19 cellular contexts compared by ENCODE assay signal in genomic region chr5:153711755-153712154, GRCh38.
DNase-seq lines count a peak whose midpoint lies in the region; FAIRE-seq and TF ChIP-seq lines count a peak whose summit lies in the region.
"Had no signal": no experiment of that assay in that cellular context is flagged by ENCODE, and none has a peak within 500 bp of the region (broad histone marks: within the 10 kb centered on the region; RNA-seq: fewer than 3 reads in every experiment).

No MANE protein-coding gene starts in this region.

- H3K4me3 Mint-ChIP-seq in chondrocyte (ENCODE audit: unreplicated experiment) (no peak overlapping the region), neural progenitor cell (no peak overlapping the region)
- H3K4me3 Mint-ChIP-seq: activated naive CD4-positive, alpha-beta T cell treated with anti-CD3 and anti-CD28 coated beads, Interleukin-2, amount 10 ng/mL, durations not matched to agents 7 days and 5 days; CD8-positive, alpha-beta T cell had no signal

- H3K9me3 ChIP-seq in neural progenitor cell (ENCODE audit: low read depth) (no peaks in the 10 kb centered on the region), small intestine (ENCODE audit: control insufficient read depth, low read depth) (no peaks in the 10 kb centered on the region)
- no peaks in the 10 kb centered on the region for H3K9me3 ChIP-seq in effector memory CD4-positive, alpha-beta T cell (ENCODE audit: control insufficient read depth, low read length)
- H3K9me3 ChIP-seq: sigmoid colon, thyroid gland had no signal

- 81 to 88% (median 86%) methylated on average over 4 of the region's 4 CpGs for WGBS in small intestine, 3 donors

- H3K36me3 ChIP-seq in neural progenitor cell: no peaks in the 10 kb centered on the region
- no peaks in the 10 kb centered on the region for H3K36me3 ChIP-seq in effector memory CD4-positive, alpha-beta T cell (ENCODE audit: control insufficient read depth, insufficient read depth, low read length)
- no peaks in the 10 kb centered on the region for H3K36me3 ChIP-seq in small intestine (ENCODE audit: control insufficient read depth in 2 of 2, insufficient read depth in 2 of 2, low read length in 2 of 2)
- H3K36me3 ChIP-seq: cardiac muscle cell, sigmoid colon, thyroid gland had no signal

- H3K27me3 ChIP-seq in neural progenitor cell (no peaks in the 10 kb centered on the region), small intestine (ENCODE audit: control insufficient read depth in 2 of 2, insufficient read depth in 2 of 2, low read length in 2 of 2) (no peaks in the 10 kb centered on the region)
- H3K27me3 ChIP-seq in effector memory CD4-positive, alpha-beta T cell (replicated peaks; ENCODE audit: control insufficient read depth, insufficient read depth, low read length, poor library complexity, severe bottlenecking): peaks cover 3% of the 10 kb centered on the region
- H3K27me3 ChIP-seq: cardiac muscle cell, sigmoid colon, thyroid gland had no signal

- H4K20me1 ChIP-seq in neural progenitor cell (ENCODE audit: low read depth): no peaks in the 10 kb centered on the region

- no peaks in the 10 kb centered on the region for H3F3A ChIP-seq in neural progenitor cell (ENCODE audit: low read depth)

- H3K36me3 Mint-ChIP-seq in chondrocyte (ENCODE audit: low read depth) (no peaks in the 10 kb centered on the region), neural progenitor cell (no peaks in the 10 kb centered on the region)
- H3K36me3 Mint-ChIP-seq: activated naive CD4-positive, alpha-beta T cell treated with anti-CD3 and anti-CD28 coated beads, Interleukin-2, amount 10 ng/mL, durations not matched to agents 7 days and 5 days; CD8-positive, alpha-beta T cell had no signal

- no peaks in the 10 kb centered on the region for H3K9me3 Mint-ChIP-seq in chondrocyte (ENCODE audit: low read depth)
- no peaks in the 10 kb centered on the region for H3K9me3 Mint-ChIP-seq in neural progenitor cell
- H3K9me3 Mint-ChIP-seq: activated naive CD4-positive, alpha-beta T cell treated with anti-CD3 and anti-CD28 coated beads, Interleukin-2, amount 10 ng/mL, durations not matched to agents 7 days and 5 days; CD8-positive, alpha-beta T cell had no signal

- H3K27ac ChIP-seq in neural progenitor cell (no peak overlapping the region), small intestine (ENCODE audit: low read depth in 1 of 2, low read length in 1 of 2) (no peak overlapping the region)
- H3K27ac ChIP-seq in effector memory CD4-positive, alpha-beta T cell (ENCODE audit: insufficient read depth, low read length, poor library complexity, severe bottlenecking): no peak overlapping the region
- H3K27ac ChIP-seq: cardiac muscle cell, HL-60, sigmoid colon, thyroid gland had no signal

- FAIRE-seq in small intestine (lab: Jason Lieb, UNC): no peak

- H3K4me1 Mint-ChIP-seq in chondrocyte (ENCODE audit: low read depth) (peaks cover 8% of the 10 kb centered on the region), neural progenitor cell (peaks cover 16% of the 10 kb centered on the region)
- H3K4me1 Mint-ChIP-seq: activated naive CD4-positive, alpha-beta T cell treated with anti-CD3 and anti-CD28 coated beads, Interleukin-2, amount 10 ng/mL, durations not matched to agents 7 days and 5 days had no signal

- no peak overlapping the region for H3K4me3 ChIP-seq in LNCaP clone FGC (ENCODE audit: low read depth, low read length)
- H3K4me3 ChIP-seq in neural progenitor cell: no peak overlapping the region
- H3K4me3 ChIP-seq in effector memory CD4-positive, alpha-beta T cell (ENCODE audit: insufficient read depth, low read depth, low read length, poor library complexity, severe bottlenecking): no peak overlapping the region
- H3K4me3 ChIP-seq in small intestine (ENCODE audit: low read depth in 1 of 2, low read length in 2 of 2): no peak overlapping the region
- H3K4me3 ChIP-seq: cardiac muscle cell, sigmoid colon, thyroid gland had no signal

- no peak overlapping the region for H3K4me2 ChIP-seq in neural progenitor cell

- 0 out of 2 replicates have a peak, but pooled peaks have one; percentile 18 for TF ChIP-seq CTCF in LNCaP clone FGC (IDR thresholded peaks at IDR 0.05; ENCODE audit: control insufficient read depth, extremely low read depth, insufficient read depth)
- TF ChIP-seq CTCF in chondrocyte (IDR thresholded peaks at IDR 0.05): peak; percentile 68
- TF ChIP-seq CTCF in neural progenitor cell (IDR thresholded peaks at IDR 0.05): peak; percentile 18

- no peaks in the 10 kb centered on the region for H3K79me2 ChIP-seq in neural progenitor cell (ENCODE audit: low read depth)

- H2AFZ ChIP-seq in neural progenitor cell (replicated peaks): no peak overlapping the region

- H3K4me1 ChIP-seq in neural progenitor cell (no peaks in the 10 kb centered on the region), small intestine (ENCODE audit: control insufficient read depth in 2 of 2, insufficient read depth in 1 of 2, low read depth in 1 of 2, low read length in 1 of 2) (no peaks in the 10 kb centered on the region)
- no peaks in the 10 kb centered on the region for H3K4me1 ChIP-seq in effector memory CD4-positive, alpha-beta T cell (ENCODE audit: control insufficient read depth, insufficient read depth, low read length, poor library complexity, severe bottlenecking)
- H3K4me1 ChIP-seq: sigmoid colon, thyroid gland had no signal

- H3K27me3 Mint-ChIP-seq in chondrocyte (ENCODE audit: low read depth) (no peaks in the 10 kb centered on the region), neural progenitor cell (ENCODE audit: insufficient read depth, low read depth) (no peaks in the 10 kb centered on the region)
- H3K27me3 Mint-ChIP-seq: activated naive CD4-positive, alpha-beta T cell treated with anti-CD3 and anti-CD28 coated beads, Interleukin-2, amount 10 ng/mL, durations not matched to agents 7 days and 5 days had no signal

- no peak overlapping the region for H3K27ac Mint-ChIP-seq in chondrocyte (ENCODE audit: unreplicated experiment)
- no peak overlapping the region for H3K27ac Mint-ChIP-seq in neural progenitor cell
- H3K27ac Mint-ChIP-seq: activated naive CD4-positive, alpha-beta T cell treated with anti-CD3 and anti-CD28 coated beads, Interleukin-2, amount 10 ng/mL, durations not matched to agents 7 days and 5 days; CD8-positive, alpha-beta T cell had no signal

- H3K9ac ChIP-seq in neural progenitor cell: no peak overlapping the region

- DNase-seq in EL (peak; percentile 17), LNCaP clone FGC (ENCODE audit: low read depth) (no peak), chondrocyte (ENCODE audit: low spot score) (no peak), neural progenitor cell (ENCODE audit: low spot score) (no peak), small intestine (no peak), SKM-1 treated with dmso at 0.1 percent for 144 hours (lab: John Stamatoyannopoulos, UW; ENCODE audit: unreplicated experiment) (no peak)
- DNase-seq in effector memory CD4-positive, alpha-beta T cell: no peak
- DNase-seq: activated CD8-positive, alpha-beta memory T cell treated with anti-CD3 and anti-CD28 coated beads, Interleukin-2, amount 50 U/mL, for 4 hours; activated naive CD4-positive, alpha-beta T cell treated with anti-CD3 and anti-CD28 coated beads, Interleukin-2, amount 10 ng/mL, durations not matched to agents 7 days and 5 days; CD8-positive, alpha-beta T cell; effector CD8-positive, alpha-beta T cell; islet precursor cell; KBM-7; midbrain; NCI-H1105; sigmoid colon; thyroid gland had no signal

Comparison
In these comparisons a context has a peak if more than half of its experiments do, and no peak if none do; other contexts are left out.
1. CTCF ChIP-seq: peak in every context shown above with its lines; median percentile 68 in chondrocyte; 18 in LNCaP clone FGC; 18 in neural progenitor cell.